ENCODE assay signal across 24 cellular contexts in genomic region chr1:31691951-31692350, GRCh38. TPM values are rescaled to one million over a fixed set of nuclear protein-coding genes. Genes with fewer than 3 reads are reported as not detected.
"Had no signal": no experiment of that assay in that cellular context is flagged by ENCODE, and none has a peak within 500 bp of the region (broad histone marks: within the 10 kb centered on the region; RNA-seq: fewer than 3 reads in every experiment).

No MANE protein-coding gene starts in this region.

- H3K4me3 ChIP-seq: breast epithelium, heart left ventricle, lung, mucosa of descending colon, spleen, stomach, thoracic aorta had no signal

- H3K4me1 Mint-ChIP-seq: immature natural killer cell, natural killer cell had no signal

- H3K4me1 ChIP-seq: spleen had no signal

- H3K27me3 Mint-ChIP-seq: progenitor cell of endocrine pancreas had no signal

- H3K36me3 ChIP-seq: breast epithelium, spleen had no signal

- H3K36me3 Mint-ChIP-seq: immature natural killer cell, natural killer cell had no signal

- ATAC-seq: effector memory CD8-positive, alpha-beta T cell; heart left ventricle; left cardiac atrium; mucosa of descending colon; natural killer cell; right cardiac atrium had no signal

- H3K27ac ChIP-seq: breast epithelium, epithelial cell of prostate, heart left ventricle, spleen, stomach had no signal

- H3K27me3 ChIP-seq: breast epithelium, heart left ventricle, spleen, stomach had no signal

- FAIRE-seq: frontal cortex, TTC549 had no signal

- DNase-seq: activated CD4-positive, alpha-beta T cell treated with anti-CD3 and anti-CD28 coated beads, Interleukin-2, amount 50 U/mL, for 1 hour; activated CD8-positive, alpha-beta memory T cell treated with anti-CD3 and anti-CD28 coated beads for 24 hours; activated naive CD4-positive, alpha-beta T cell treated with Interleukin-2 at 50 U/mL for 16 hours; anterior cingulate cortex; cerebellar nuclear complex; dermis blood vessel endothelial cell; effector memory CD8-positive, alpha-beta T cell; heart left ventricle; immature natural killer cell; left cardiac atrium; mucosa of descending colon; natural killer cell; occipital lobe; spleen; stomach; T-helper 2 cell had no signal

- H3K9me3 Mint-ChIP-seq: effector memory CD8-positive, alpha-beta T cell; immature natural killer cell; natural killer cell had no signal

- H3K9me3 ChIP-seq: breast epithelium, heart left ventricle, mucosa of descending colon, spleen, stomach, thoracic aorta had no signal

- H3K27ac Mint-ChIP-seq: immature natural killer cell, natural killer cell had no signal

- H3K4me3 Mint-ChIP-seq: effector memory CD8-positive, alpha-beta T cell; immature natural killer cell; natural killer cell had no signal

RNA-seq across cellular contexts. Expression of gene COL16A1, which starts 11.9 kb away (rescaled TPM):
- polyA plus RNA-seq: immature natural killer cell had no signal
